In the genomic region with DNA sequence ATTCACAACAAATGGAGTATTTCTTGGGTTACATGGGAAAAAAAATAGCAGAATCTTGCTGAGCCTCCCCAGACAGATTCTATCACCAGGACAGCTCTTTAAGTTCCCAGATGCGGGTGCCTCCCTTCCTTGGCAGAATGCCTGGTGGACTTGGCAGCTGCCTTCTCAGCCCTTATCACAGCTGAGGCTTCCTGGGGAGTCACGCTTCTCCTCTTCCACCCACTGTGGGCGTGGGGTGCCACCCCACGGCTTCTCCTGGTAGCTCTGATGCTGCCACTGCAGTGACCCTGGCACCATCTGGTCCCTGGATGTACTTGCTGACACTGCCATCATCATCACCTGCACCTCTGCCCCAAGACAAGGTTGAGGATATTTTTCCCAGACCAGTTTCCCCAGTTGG, we compare ENCODE assay signal across 9 cellular contexts. TPM values are rescaled to one million over a fixed set of nuclear protein-coding genes. Genes with fewer than 3 reads are reported as not detected.
DNase-seq lines count a peak whose midpoint lies in the region; ATAC-seq and TF ChIP-seq lines count a peak whose summit lies in the region.
"Had no signal": no experiment of that assay in that cellular context is flagged by ENCODE, and none has a peak within 500 bp of the region (broad histone marks: within the 10 kb centered on the region; RNA-seq: fewer than 3 reads in every experiment).

No MANE protein-coding gene starts in this region.

- DNase-seq in GF-D8 (lab: John Stamatoyannopoulos, UW): peak; percentile 94
- peak; percentile 3 for DNase-seq in adipocyte (ENCODE audit: low read depth)
- peak; percentile 54 to 61 (median 56) for DNase-seq in right lobe of liver
- no peak for DNase-seq in hepatic stellate cell (ENCODE audit: low spot score)
- no peak for DNase-seq in EL

- TF ChIP-seq CTCF in LNCAP (IDR thresholded peaks at IDR 0.05): peak; percentile 47; the same call in 1 of the 2 replicates
- peak in 2 of 4 donors; percentile 10 to 19 for TF ChIP-seq CTCF in right lobe of liver (IDR thresholded peaks at IDR 0.05)

- no peaks in the 10 kb centered on the region for H3K27me3 ChIP-seq in adipocyte (replicated peaks; ENCODE audit: control insufficient read depth, insufficient read depth, low read length)
- no peaks in the 10 kb centered on the region for H3K27me3 ChIP-seq in right lobe of liver

- WGBS in right lobe of liver (ENCODE audit: insufficient coverage, low coverage, low lambda C conversion rate, missing lambda C conversion rate): 20% methylated on average over 3 of the region's 4 CpGs

- H3K4me1 ChIP-seq in adipocyte (ENCODE audit: control insufficient read depth, insufficient read depth, low read length): peaks cover 5% of the 10 kb centered on the region
- H3K4me1 ChIP-seq in right lobe of liver: peaks cover 0 to 4% (median 0%) of the 10 kb centered on the region in 4 donors
- H3K4me1 ChIP-seq: breast epithelium had no signal

- TF ChIP-seq POLR2A in right lobe of liver (IDR thresholded peaks at IDR 0.05): no peak

- no peaks in the 10 kb centered on the region for H3K9me3 ChIP-seq in adipocyte (ENCODE audit: control insufficient read depth, low read length)
- H3K9me3 ChIP-seq in right lobe of liver: no peaks in the 10 kb centered on the region
- H3K9me3 ChIP-seq: breast epithelium had no signal

- H3K9ac ChIP-seq in adipocyte (ENCODE audit: low read length): no peak overlapping the region

- no peak overlapping the region for H3K27ac ChIP-seq in right lobe of liver
- H3K27ac ChIP-seq: breast epithelium had no signal

- H3K36me3 ChIP-seq in adipocyte (ENCODE audit: control insufficient read depth, insufficient read depth, low read length, severe bottlenecking) (no peaks in the 10 kb centered on the region), right lobe of liver (no peaks in the 10 kb centered on the region)
- H3K36me3 ChIP-seq: breast epithelium had no signal

- peak; percentile 64 for ATAC-seq in GM21447 (IDR thresholded peaks at IDR 0.05; ENCODE audit: unreplicated experiment)
- ATAC-seq in right lobe of liver: peak; percentile 59 to 68 (median 64)
- ATAC-seq in HG02970 (IDR thresholded peaks at IDR 0.05; ENCODE audit: low FRiP score, unreplicated experiment): no peak

- H3K4me3 ChIP-seq in adipocyte (ENCODE audit: low read length) (no peak overlapping the region), right lobe of liver (no peak overlapping the region)
- H3K4me3 ChIP-seq: breast epithelium had no signal

- intact Hi-C loops in right lobe of liver (cut with DNase I): no loop called here

RNA-seq across cellular contexts. Expression of a gene that starts 16.2 kb away (rescaled TPM):
- total RNA-seq in right lobe of liver: under 1 TPM in 1 of 6 experiments, not detected in 5; 0.53 TPM
- total RNA-seq: breast epithelium had no signal

Comparison
In these comparisons a context has a peak if more than half of its experiments do, and no peak if none do; other contexts are left out.
1. DNase-seq: peak in GF-D8 (single experiment), adipocyte (single experiment) and right lobe of liver (3 of 3); none in hepatic stellate cell (single experiment) and EL (single experiment).